In the genomic region with DNA sequence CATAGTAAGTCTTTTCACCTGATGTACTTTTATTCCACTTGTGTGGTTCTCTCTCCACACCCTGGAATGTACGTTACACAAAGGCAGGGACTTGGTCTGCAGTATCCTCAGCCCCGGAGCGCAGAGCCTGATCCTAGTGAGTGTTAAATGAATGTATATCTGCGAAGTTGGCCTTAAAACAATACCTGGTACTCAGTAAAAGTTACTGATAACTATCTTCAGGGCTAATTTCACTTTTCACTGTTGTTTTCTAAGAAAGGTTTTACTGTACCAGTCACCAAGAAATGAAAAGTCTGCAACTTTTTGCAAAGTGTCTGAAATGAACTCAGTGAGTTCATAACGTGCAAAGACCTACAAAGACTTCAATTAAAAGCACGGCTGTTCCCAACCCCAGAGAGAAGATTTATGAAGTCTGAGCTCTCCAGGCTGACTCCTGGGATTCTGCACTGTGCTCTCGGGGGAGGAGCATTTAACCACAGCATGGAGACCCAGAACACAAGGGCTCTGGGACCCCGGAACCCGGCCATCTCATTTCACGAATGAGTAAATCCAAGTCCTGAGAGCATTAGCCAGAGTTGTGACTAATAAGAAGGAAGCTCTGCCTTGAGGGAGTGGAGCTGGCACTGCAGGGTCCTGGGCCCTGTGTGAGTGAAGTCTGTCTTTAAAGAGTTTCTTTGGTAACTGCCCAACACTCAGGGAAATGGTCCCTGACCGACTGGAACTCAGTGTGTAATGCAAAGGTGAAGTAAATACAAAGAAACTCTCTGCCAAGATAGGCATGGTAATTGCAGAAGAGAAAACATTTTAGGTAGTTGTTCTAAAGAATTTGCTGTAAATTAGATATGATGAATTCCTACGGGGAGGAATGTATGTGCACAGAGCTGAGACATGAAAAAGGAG, we compare ENCODE assay signal across 1 cellular context.
A peak's percentile ranks its signal among the peaks of the same experiment; 100 is the strongest.
TF ChIP-seq lines count a peak whose summit lies in the region.

No MANE protein-coding gene starts in this region.

TF ChIP-seq in SK-N-SH, 30 proteins besides CTCF, POLR2A, EP300 and RAD21:
- no peak for TF ChIP-seq USF2 (IDR thresholded peaks at IDR 0.05; ENCODE audit: borderline replicate concordance, low read depth, low read length)
- TF ChIP-seq CHD2 (IDR thresholded peaks at IDR 0.05; ENCODE audit: low read length, partially characterized antibody) = no peak
- TF ChIP-seq RXRA (IDR thresholded peaks at IDR 0.05; ENCODE audit: borderline replicate concordance, low read depth) = no peak
- TF ChIP-seq JUND (IDR thresholded peaks at IDR 0.05) = peak; percentile 22; the same call in 1 of the 2 replicates
- no peak for TF ChIP-seq RFX5 (IDR thresholded peaks at IDR 0.05; ENCODE audit: low read length)
- no peak for TF ChIP-seq IRF3 (IDR thresholded peaks at IDR 0.05; ENCODE audit: low read depth, low read length)
- no peak for TF ChIP-seq RCOR1 (IDR thresholded peaks at IDR 0.05; ENCODE audit: low read length)
- TF ChIP-seq PBX3 (IDR thresholded peaks at IDR 0.05) = peak; percentile 51; the same call in 1 of the 2 replicates
